1 cellular context compared by ENCODE assay signal in the genomic region with DNA sequence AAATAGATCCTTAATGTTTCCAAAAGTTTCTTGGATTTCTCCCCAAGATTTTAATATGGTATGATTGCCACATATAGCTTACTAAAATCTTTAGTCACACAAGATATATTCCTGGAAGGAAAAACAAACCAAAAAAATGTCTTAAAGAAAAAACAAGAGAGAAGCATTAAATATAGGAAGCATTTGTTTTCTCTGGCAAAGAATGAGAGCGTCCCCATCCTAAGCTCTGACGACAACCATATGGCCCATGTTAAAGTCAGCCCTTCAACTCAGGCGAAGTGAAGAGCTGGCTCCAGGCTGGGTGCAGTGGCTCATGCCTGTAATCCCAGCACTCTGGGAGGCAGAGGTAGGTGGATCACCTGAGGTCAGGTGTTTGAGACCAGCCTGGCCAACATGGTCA.
TF ChIP-seq lines count a peak whose summit lies in the region.

No MANE protein-coding gene starts in this region.

TF ChIP-seq in IMR-90, 13 proteins besides CTCF, POLR2A, EP300 and RAD21:
- TF ChIP-seq MAFK (IDR thresholded peaks at IDR 0.05; ENCODE audit: low read depth, low read length) (no peak), MXI1 (IDR thresholded peaks at IDR 0.05; ENCODE audit: borderline replicate concordance, low read depth, low read length) (no peak), RCOR1 (IDR thresholded peaks at IDR 0.05; ENCODE audit: insufficient replicate concordance, low read length) (no peak), FOS (IDR thresholded peaks at IDR 0.05; ENCODE audit: low read depth, low read length) (no peak), SMC3 (IDR thresholded peaks at IDR 0.05; ENCODE audit: low read depth, low read length) (no peak), RFX5 (IDR thresholded peaks at IDR 0.05; ENCODE audit: low read depth, low read length) (no peak), NFE2L2 (IDR thresholded peaks at IDR 0.05; ENCODE audit: low read depth, low read length) (no peak), MAZ (IDR thresholded peaks at IDR 0.05; ENCODE audit: borderline replicate concordance, low read depth, low read length) (no peak), BHLHE40 (IDR thresholded peaks at IDR 0.05; ENCODE audit: low read depth, low read length) (no peak), CHD1 (IDR thresholded peaks at IDR 0.05; ENCODE audit: low read depth, low read length) (no peak), CEBPB (IDR thresholded peaks at IDR 0.05; ENCODE audit: low read depth, low read length) (no peak)
- TF ChIP-seq, protein P1, sequence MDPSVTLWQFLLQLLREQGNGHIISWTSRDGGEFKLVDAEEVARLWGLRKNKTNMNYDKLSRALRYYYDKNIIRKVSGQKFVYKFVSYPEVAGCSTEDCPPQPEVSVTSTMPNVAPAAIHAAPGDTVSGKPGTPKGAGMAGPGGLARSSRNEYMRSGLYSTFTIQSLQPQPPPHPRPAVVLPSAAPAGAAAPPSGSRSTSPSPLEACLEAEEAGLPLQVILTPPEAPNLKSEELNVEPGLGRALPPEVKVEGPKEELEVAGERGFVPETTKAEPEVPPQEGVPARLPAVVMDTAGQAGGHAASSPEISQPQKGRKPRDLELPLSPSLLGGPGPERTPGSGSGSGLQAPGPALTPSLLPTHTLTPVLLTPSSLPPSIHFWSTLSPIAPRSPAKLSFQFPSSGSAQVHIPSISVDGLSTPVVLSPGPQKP (IDR thresholded peaks at IDR 0.05; ENCODE audit: borderline replicate concordance, low read depth, low read length) = no peak
- TF ChIP-seq, protein P2, sequence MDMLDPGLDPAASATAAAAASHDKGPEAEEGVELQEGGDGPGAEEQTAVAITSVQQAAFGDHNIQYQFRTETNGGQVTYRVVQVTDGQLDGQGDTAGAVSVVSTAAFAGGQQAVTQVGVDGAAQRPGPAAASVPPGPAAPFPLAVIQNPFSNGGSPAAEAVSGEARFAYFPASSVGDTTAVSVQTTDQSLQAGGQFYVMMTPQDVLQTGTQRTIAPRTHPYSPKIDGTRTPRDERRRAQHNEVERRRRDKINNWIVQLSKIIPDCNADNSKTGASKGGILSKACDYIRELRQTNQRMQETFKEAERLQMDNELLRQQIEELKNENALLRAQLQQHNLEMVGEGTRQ (IDR thresholded peaks at IDR 0.05; ENCODE audit: low read depth, low read length) = no peak
